In genomic region chr12:121789800-121790748, GRCh38 we compare ENCODE assay signal across 8 cellular contexts. TPM values are rescaled to one million over a fixed set of nuclear protein-coding genes. Genes with fewer than 3 reads are reported as not detected.
DNase-seq lines count a peak whose midpoint lies in the region; FAIRE-seq and TF ChIP-seq lines count a peak whose summit lies in the region.

No MANE protein-coding gene starts in this region.

- no CpG with 5 or more reads among the region's 28 CpGs for whole genome bisulfite sequencing in H9 (ENCODE audit: extremely low coverage, insufficient read length, low lambda C conversion rate)

- no peaks in the 10 kb centered on the region for H3K4me1 ChIP-seq in H9 (ENCODE audit: insufficient read depth, low read length)

- H2BK12ac ChIP-seq in H9 (ENCODE audit: insufficient read length, low read depth, low read length), result no peak overlapping the region

- peaks cover 19 to 22% of the 10 kb centered on the region in 2 experiments for H3K4me1 Mint-ChIP-seq in H9
- H3K4me1 Mint-ChIP-seq in activated T-cell treated with anti-CD3 and anti-CD28 coated beads, Interleukin-2, amount 50 U/mL, for 24 hours (ENCODE audit: low read depth), result peaks cover 78% of the 10 kb centered on the region

- H3K4me2 ChIP-seq in H9 (ENCODE audit: insufficient read depth, insufficient read length, low read length), result no peak overlapping the region

- no peak overlapping the region for H2BK15ac ChIP-seq in H9 (ENCODE audit: low read depth, low read length)

- H3T11ph ChIP-seq in H9 (ENCODE audit: low read length), result no peak overlapping the region

- H4K91ac ChIP-seq in H9 (ENCODE audit: insufficient read length, low read depth, low read length), result no peak overlapping the region

- H3K27me3 Mint-ChIP-seq in H9 (ENCODE audit: low read depth), result peaks cover 5% of the 10 kb centered on the region
- no peaks in the 10 kb centered on the region for H3K27me3 Mint-ChIP-seq in activated T-cell treated with anti-CD3 and anti-CD28 coated beads, Interleukin-2, amount 50 U/mL, for 24 hours

- FAIRE-seq in frontal cortex (lab: Jason Lieb, UNC), result no peak

- no peak overlapping the region for H2AFZ ChIP-seq in H9 (ENCODE audit: low read length)

- no peak overlapping the region for H2BK20ac ChIP-seq in H9 (ENCODE audit: low read depth, low read length, poor library complexity, severe bottlenecking)

- DNase-seq in Daoy (ENCODE audit: low read depth) (peak; percentile 86), H9 (no peak), NOMO-1 treated with DMSO at 0.1 percent for 48 hours (lab: John Stamatoyannopoulos, UW; ENCODE audit: unreplicated experiment) (peak; percentile 94), iris pigment epithelial cell (ENCODE audit: low read depth) (peak; percentile 43), frontal cortex (ENCODE audit: low spot score in 2 of 2) (no peak), NCI-H1105 (lab: John Stamatoyannopoulos, UW) (no peak)
- peak; percentile 92 for DNase-seq in activated T-cell treated with anti-CD3 and anti-CD28 coated beads, Interleukin-2, amount 50 U/mL, for 24 hours
- DNase-seq in stimulated activated CD4-positive, alpha-beta T cell treated with anti-CD3 and anti-CD28 coated beads, TNF-alpha, amount 100 ng/mL, for 4 hours (ENCODE audit: low read depth in 3 of 3), result peak; percentile 81 to 93 (median 88)

- peak overlapping the region in 2 of 3 experiments; percentile 30 to 93; a peak in 2 of 7 replicates for H3K27ac Mint-ChIP-seq in H9
- peak overlapping the region; percentile 100 for H3K27ac Mint-ChIP-seq in activated T-cell treated with anti-CD3 and anti-CD28 coated beads, Interleukin-2, amount 50 U/mL, for 24 hours

- peaks cover 9% of the 10 kb centered on the region for H3K23me2 ChIP-seq in H9 (ENCODE audit: insufficient read length, low read depth, low read length, poor library complexity, severe bottlenecking)

- no peaks in the 10 kb centered on the region for H3K79me1 ChIP-seq in H9 (ENCODE audit: insufficient read depth, low read depth, low read length, poor library complexity, severe bottlenecking)

- H3K79me2 ChIP-seq in H9 (ENCODE audit: insufficient read depth, low read length), result no peaks in the 10 kb centered on the region

- no peak overlapping the region for H4K5ac ChIP-seq in H9 (ENCODE audit: insufficient read length, low read depth, low read length)

- no peaks in the 10 kb centered on the region for H3K27me3 ChIP-seq in H9 (ENCODE audit: insufficient read depth, low read length)

- H3K9me3 ChIP-seq in H9 (ENCODE audit: control insufficient read depth, low read depth, low read length), result no peaks in the 10 kb centered on the region

- no peak overlapping the region for H3K27ac ChIP-seq in H9 (ENCODE audit: insufficient read length, low read depth, low read length)

- no peaks in the 10 kb centered on the region; a peak in 2 of 5 replicates for H3K9me3 Mint-ChIP-seq in H9
- H3K9me3 Mint-ChIP-seq in activated T-cell treated with anti-CD3 and anti-CD28 coated beads, Interleukin-2, amount 50 U/mL, for 24 hours, result no peaks in the 10 kb centered on the region

- no peak overlapping the region for H3K56ac ChIP-seq in H9 (ENCODE audit: insufficient read length, low read depth, low read length)

- H3K4ac ChIP-seq in H9 (ENCODE audit: low read depth, low read length), result no peak overlapping the region

- H3K18ac ChIP-seq in H9 (ENCODE audit: insufficient read length, low read depth, low read length), result no peak overlapping the region

- TF ChIP-seq CTCF in H9 (conservative IDR thresholded peaks at IDR 0.05), result no peak

- H3K9ac ChIP-seq in H9 (ENCODE audit: extremely low read depth, insufficient read length, low read length), result no peak overlapping the region

- peak overlapping the region in 1 of 2 experiments; percentile 14; a peak in 1 of 5 replicates for H3K4me3 Mint-ChIP-seq in H9
- H3K4me3 Mint-ChIP-seq in activated T-cell treated with anti-CD3 and anti-CD28 coated beads, Interleukin-2, amount 50 U/mL, for 24 hours, result peak overlapping the region; percentile 96

- no peak overlapping the region for H3K23ac ChIP-seq in H9 (ENCODE audit: insufficient read length, low read depth, low read length)

- H2BK120ac ChIP-seq in H9 (ENCODE audit: low read depth, low read length, poor library complexity, severe bottlenecking), result no peak overlapping the region

- no peak overlapping the region for H4K8ac ChIP-seq in H9 (replicated peaks; ENCODE audit: insufficient read length, low read depth, low read length)

- no peak overlapping the region for H2AK5ac ChIP-seq in H9 (ENCODE audit: insufficient read length, low read length)

- peaks cover 1 to 22% (median 5%) of the 10 kb centered on the region in 3 experiments; a peak in 3 of 7 replicates for H3K36me3 Mint-ChIP-seq in H9 (ENCODE audit: insufficient read depth in 1 of 3, low read depth in 3 of 3)
- H3K36me3 Mint-ChIP-seq in activated T-cell treated with anti-CD3 and anti-CD28 coated beads, Interleukin-2, amount 50 U/mL, for 24 hours (ENCODE audit: low read depth), result peaks cover 71% of the 10 kb centered on the region

- H3K14ac ChIP-seq in H9 (ENCODE audit: insufficient read depth, low read length), result no peak overlapping the region

- H2BK5ac ChIP-seq in H9 (ENCODE audit: insufficient read length, low read length), result no peak overlapping the region

- H4K20me1 ChIP-seq in H9 (ENCODE audit: control insufficient read depth, insufficient read depth, insufficient read length), result no peaks in the 10 kb centered on the region

RNA-seq across cellular contexts. Expression of gene RHOF, which starts 3.4 kb away (rescaled TPM):
- 16.1 and 19.1 TPM in 2 replicates for total RNA-seq in Daoy (2014; rRNA removed; shearing (Covaris generic))
- total RNA-seq in H9 (2021) (29.1 and 29.3 TPM in 2 replicates), frontal cortex (13.0 TPM)

RNA-seq across cellular contexts. Expression of gene SETD1B, which starts 13.7 kb away (rescaled TPM):
- 2.3 and 2.6 TPM in 2 replicates for total RNA-seq in Daoy (2014; rRNA removed; shearing (Covaris generic))
- 38.2 and 40.4 TPM in 2 replicates for total RNA-seq in H9 (2021)
- 2.4 TPM for total RNA-seq in frontal cortex

Comparison
In these comparisons a context has a peak if more than half of its experiments do, and no peak if none do; other contexts are left out.
1. DNase-seq: peak in Daoy (single experiment), NOMO-1 treated with DMSO at 0.1 percent for 48 hours (single experiment), activated T-cell treated with anti-CD3 and anti-CD28 coated beads, Interleukin-2, amount 50 U/mL, for 24 hours (single experiment), iris pigment epithelial cell (single experiment) and stimulated activated CD4-positive, alpha-beta T cell treated with anti-CD3 and anti-CD28 coated beads, TNF-alpha, amount 100 ng/mL, for 4 hours (3 of 3); none in H9 (single experiment), frontal cortex (0 of 2) and NCI-H1105 (single experiment).
2. RNA of gene SETD1B, which starts 13.7 kb away (total RNA-seq): 38.2 to 40.4 TPM in H9; 2.3 to 2.6 TPM in Daoy and 2.4 TPM in frontal cortex (single experiment); every median in the first group is over 10 times any median in the second.